ENCODE assay signal across 22 cellular contexts in genomic region chr15:61680260-61681037, GRCh38.
"Had no signal": no experiment of that assay in that cellular context is flagged by ENCODE, and none has a peak within 500 bp of the region (broad histone marks: within the 10 kb centered on the region; RNA-seq: fewer than 3 reads in every experiment).

No MANE protein-coding gene starts in this region.

- H3K4me1 Mint-ChIP-seq: activated CD4-positive, alpha-beta T cell treated with anti-CD3 and anti-CD28 coated beads, Interleukin-2, amount 10 ng/mL, durations not matched to agents 24 days and 14 days; activated CD8-positive, alpha-beta memory T cell treated with anti-CD3 and anti-CD28 coated beads, Interleukin-2, amount 10 ng/mL, durations not matched to agents 7 days and 5 days; activated T-helper 17 cell treated with anti-CD3 and anti-CD28 coated beads, Interleukin-2, amount 50 U/mL, for 72 hours; central memory CD8-positive, alpha-beta T cell had no signal

- H3K4me3 Mint-ChIP-seq: activated CD4-positive, alpha-beta T cell treated with anti-CD3 and anti-CD28 coated beads, Interleukin-2, amount 10 ng/mL, durations not matched to agents 24 days and 14 days; activated CD8-positive, alpha-beta memory T cell treated with anti-CD3 and anti-CD28 coated beads, Interleukin-2, amount 10 ng/mL, durations not matched to agents 7 days and 5 days; activated naive CD4-positive, alpha-beta T cell treated with anti-CD3 and anti-CD28 coated beads for 36 hours; activated naive CD8-positive, alpha-beta T cell; activated T-cell treated with anti-CD3 and anti-CD28 coated beads, Interleukin-2, amount 50 U/mL, for 24 hours; activated T-helper 17 cell treated with anti-CD3 and anti-CD28 coated beads, Interleukin-2, amount 50 U/mL, for 72 hours; brain; central memory CD8-positive, alpha-beta T cell had no signal

- H3K27ac ChIP-seq: KMS-11 had no signal

- ATAC-seq: activated CD8-positive, alpha-beta memory T cell treated with anti-CD3 and anti-CD28 coated beads, Interleukin-2, amount 10 ng/mL, durations not matched to agents 7 days and 5 days; activated T-helper 17 cell treated with anti-CD3 and anti-CD28 coated beads, Interleukin-2, amount 50 U/mL, for 72 hours had no signal

- H3K36me3 Mint-ChIP-seq: activated CD8-positive, alpha-beta memory T cell treated with anti-CD3 and anti-CD28 coated beads, Interleukin-2, amount 10 ng/mL, durations not matched to agents 7 days and 5 days; brain had no signal

- H3K9me3 Mint-ChIP-seq: activated CD4-positive, alpha-beta T cell treated with anti-CD3 and anti-CD28 coated beads, Interleukin-2, amount 10 ng/mL, durations not matched to agents 24 days and 14 days; activated T-helper 17 cell treated with anti-CD3 and anti-CD28 coated beads, Interleukin-2, amount 50 U/mL, for 72 hours; central memory CD8-positive, alpha-beta T cell had no signal

- H3K27ac Mint-ChIP-seq: activated CD4-positive, alpha-beta T cell treated with anti-CD3 and anti-CD28 coated beads, Interleukin-2, amount 10 ng/mL, durations not matched to agents 24 days and 14 days; activated CD8-positive, alpha-beta memory T cell treated with anti-CD3 and anti-CD28 coated beads, Interleukin-2, amount 10 ng/mL, durations not matched to agents 7 days and 5 days; activated naive CD4-positive, alpha-beta T cell treated with anti-CD3 and anti-CD28 coated beads for 36 hours; activated naive CD8-positive, alpha-beta T cell; activated T-cell treated with anti-CD3 and anti-CD28 coated beads, Interleukin-2, amount 50 U/mL, for 24 hours; activated T-helper 17 cell treated with anti-CD3 and anti-CD28 coated beads, Interleukin-2, amount 50 U/mL, for 72 hours; brain had no signal

- DNase-seq: activated CD4-positive, alpha-beta T cell treated with anti-CD3 and anti-CD28 coated beads, Interleukin-2, amount 50 U/mL, for 48 hours; activated CD4-positive, CD25-positive, alpha-beta regulatory T cell treated with anti-CD3 and anti-CD28 coated beads, Interleukin-2, amount 50 U/mL, for 72 hours; activated CD8-positive, alpha-beta memory T cell treated with anti-CD3 and anti-CD28 coated beads, Interleukin-2, amount 10 ng/mL, durations not matched to agents 7 days and 5 days; activated gamma-delta T cell; activated naive CD4-positive, alpha-beta T cell treated with anti-CD3 and anti-CD28 coated beads for 36 hours; activated T-cell treated with anti-CD3 and anti-CD28 coated beads, Interleukin-2, amount 50 U/mL, for 24 hours; amygdala; NCI-H1092; NCI-H1417; NCI-H1930; NCI-H2171; NCI-H345; NCI-H69; NK-92 treated with Interleukin-12 subunit alpha and Interleukin-12 subunit beta, amount 100 ng/mL, for 24 hours; SIG-M5; T-helper 1 cell had no signal
